In the genomic region with DNA sequence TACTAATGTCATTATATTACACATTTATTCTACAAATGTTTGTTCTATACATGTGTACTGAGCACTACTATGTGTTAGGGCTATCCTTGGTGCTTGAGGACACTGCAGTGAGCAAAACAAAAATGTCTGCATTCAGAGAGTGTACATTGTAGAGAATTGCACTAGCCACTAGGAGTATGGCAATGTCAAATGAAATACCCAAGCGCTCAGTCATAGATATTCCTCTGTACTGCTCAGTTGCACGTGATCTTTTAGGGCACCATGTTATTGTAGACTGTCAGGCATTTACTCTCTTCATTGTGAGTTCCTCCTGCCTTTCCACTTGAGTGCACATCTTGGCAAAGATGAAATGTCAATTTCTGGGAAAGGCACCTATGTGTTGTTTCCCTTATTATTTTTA, we compare ENCODE assay signal across 1 cellular context.
TF ChIP-seq lines count a peak whose summit lies in the region.

No MANE protein-coding gene starts in this region.

TF ChIP-seq in Ishikawa, 13 proteins besides CTCF, POLR2A, EP300 and RAD21 (continued from another document):
- peak; percentile 86 for TF ChIP-seq USF1 (IDR thresholded peaks at IDR 0.05)
- no peak for TF ChIP-seq CEBPB (IDR thresholded peaks at IDR 0.05)
- peak; percentile 54; the same call in 1 of the 2 replicates for TF ChIP-seq NFIC (IDR thresholded peaks at IDR 0.05)
- TF ChIP-seq FOXM1 (IDR thresholded peaks at IDR 0.05; ENCODE audit: borderline replicate concordance, low read depth): no peak
- no peak for TF ChIP-seq CREB1 (IDR thresholded peaks at IDR 0.05; ENCODE audit: low read depth)
- TF ChIP-seq TEAD4 (IDR thresholded peaks at IDR 0.05): peak; percentile 66
- TF ChIP-seq, protein P1, sequence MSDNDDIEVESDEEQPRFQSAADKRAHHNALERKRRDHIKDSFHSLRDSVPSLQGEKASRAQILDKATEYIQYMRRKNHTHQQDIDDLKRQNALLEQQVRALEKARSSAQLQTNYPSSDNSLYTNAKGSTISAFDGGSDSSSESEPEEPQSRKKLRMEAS (IDR thresholded peaks at IDR 0.05): peak; percentile 68
- no peak for TF ChIP-seq EGR1 (IDR thresholded peaks at IDR 0.05)
- peak; percentile 76 for TF ChIP-seq YY1 (IDR thresholded peaks at IDR 0.05; ENCODE audit: low read depth)
- TF ChIP-seq, protein P2, sequence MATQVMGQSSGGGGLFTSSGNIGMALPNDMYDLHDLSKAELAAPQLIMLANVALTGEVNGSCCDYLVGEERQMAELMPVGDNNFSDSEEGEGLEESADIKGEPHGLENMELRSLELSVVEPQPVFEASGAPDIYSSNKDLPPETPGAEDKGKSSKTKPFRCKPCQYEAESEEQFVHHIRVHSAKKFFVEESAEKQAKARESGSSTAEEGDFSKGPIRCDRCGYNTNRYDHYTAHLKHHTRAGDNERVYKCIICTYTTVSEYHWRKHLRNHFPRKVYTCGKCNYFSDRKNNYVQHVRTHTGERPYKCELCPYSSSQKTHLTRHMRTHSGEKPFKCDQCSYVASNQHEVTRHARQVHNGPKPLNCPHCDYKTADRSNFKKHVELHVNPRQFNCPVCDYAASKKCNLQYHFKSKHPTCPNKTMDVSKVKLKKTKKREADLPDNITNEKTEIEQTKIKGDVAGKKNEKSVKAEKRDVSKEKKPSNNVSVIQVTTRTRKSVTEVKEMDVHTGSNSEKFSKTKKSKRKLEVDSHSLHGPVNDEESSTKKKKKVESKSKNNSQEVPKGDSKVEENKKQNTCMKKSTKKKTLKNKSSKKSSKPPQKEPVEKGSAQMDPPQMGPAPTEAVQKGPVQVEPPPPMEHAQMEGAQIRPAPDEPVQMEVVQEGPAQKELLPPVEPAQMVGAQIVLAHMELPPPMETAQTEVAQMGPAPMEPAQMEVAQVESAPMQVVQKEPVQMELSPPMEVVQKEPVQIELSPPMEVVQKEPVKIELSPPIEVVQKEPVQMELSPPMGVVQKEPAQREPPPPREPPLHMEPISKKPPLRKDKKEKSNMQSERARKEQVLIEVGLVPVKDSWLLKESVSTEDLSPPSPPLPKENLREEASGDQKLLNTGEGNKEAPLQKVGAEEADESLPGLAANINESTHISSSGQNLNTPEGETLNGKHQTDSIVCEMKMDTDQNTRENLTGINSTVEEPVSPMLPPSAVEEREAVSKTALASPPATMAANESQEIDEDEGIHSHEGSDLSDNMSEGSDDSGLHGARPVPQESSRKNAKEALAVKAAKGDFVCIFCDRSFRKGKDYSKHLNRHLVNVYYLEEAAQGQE (IDR thresholded peaks at IDR 0.05; ENCODE audit: low read depth): no peak
- no peak for TF ChIP-seq TAF1 (IDR thresholded peaks at IDR 0.05; ENCODE audit: low read depth)
- TF ChIP-seq TCF12 (IDR thresholded peaks at IDR 0.05; ENCODE audit: low read depth): no peak
